ENCODE assay signal across 19 cellular contexts in the genomic region with DNA sequence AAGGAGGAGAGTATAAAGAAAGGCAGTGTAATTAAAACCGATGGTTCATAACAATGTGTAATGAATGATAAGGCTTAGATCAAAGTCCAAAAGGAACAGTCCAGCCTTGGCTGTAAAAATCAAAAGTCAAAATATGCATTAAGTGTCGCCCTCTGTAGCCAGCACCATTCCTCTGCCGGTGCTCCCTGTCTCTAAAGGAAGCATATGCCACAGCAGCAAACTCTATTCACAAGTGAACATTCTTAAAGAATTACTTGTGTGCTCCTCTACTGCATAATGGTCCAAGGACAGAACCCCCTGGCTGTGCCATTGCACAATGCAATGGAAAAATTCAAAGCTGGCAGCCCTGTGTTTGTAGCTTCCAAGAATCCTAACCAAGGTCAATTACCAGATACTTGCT. TPM values are rescaled to one million over a fixed set of nuclear protein-coding genes. Genes with fewer than 3 reads are reported as not detected.
DNase-seq lines count a peak whose midpoint lies in the region; TF ChIP-seq lines count a peak whose summit lies in the region.
"Had no signal": no experiment of that assay in that cellular context is flagged by ENCODE, and none has a peak within 500 bp of the region (broad histone marks: within the 10 kb centered on the region; RNA-seq: fewer than 3 reads in every experiment).

No MANE protein-coding gene starts in this region.

- no peak overlapping the region for H3K27ac Mint-ChIP-seq in HFFc6
- H3K27ac Mint-ChIP-seq: activated CD4-positive, alpha-beta T cell treated with anti-CD3 and anti-CD28 coated beads, Interleukin-2, amount 10 ng/mL, durations not matched to agents 7 days and 5 days; activated naive CD8-positive, alpha-beta T cell treated with anti-CD3 and anti-CD28 coated beads, Interleukin-2, amount 50 U/mL, for 24 hours; nephron progenitor cell had no signal

- H3K9me3 Mint-ChIP-seq in HFFc6: no peaks in the 10 kb centered on the region
- H3K9me3 Mint-ChIP-seq: activated CD4-positive, alpha-beta T cell treated with anti-CD3 and anti-CD28 coated beads, Interleukin-2, amount 10 ng/mL, durations not matched to agents 7 days and 5 days; activated naive CD8-positive, alpha-beta T cell treated with anti-CD3 and anti-CD28 coated beads, Interleukin-2, amount 50 U/mL, for 24 hours; central memory CD8-positive, alpha-beta T cell; nephron progenitor cell had no signal

- no peak overlapping the region for H3K4me3 ChIP-seq in astrocyte of the spinal cord (ENCODE audit: low read depth, low read length)
- no peak overlapping the region for H3K4me3 ChIP-seq in foreskin fibroblast (ENCODE audit: low read depth in 1 of 2, low read length in 2 of 2)
- H3K4me3 ChIP-seq: psoas muscle, thoracic aorta had no signal

- H3K4me1 Mint-ChIP-seq in HFFc6 (ENCODE audit: low read depth): no peaks in the 10 kb centered on the region
- H3K4me1 Mint-ChIP-seq: activated CD4-positive, alpha-beta T cell treated with anti-CD3 and anti-CD28 coated beads, Interleukin-2, amount 10 ng/mL, durations not matched to agents 7 days and 5 days; activated naive CD8-positive, alpha-beta T cell treated with anti-CD3 and anti-CD28 coated beads, Interleukin-2, amount 50 U/mL, for 24 hours; central memory CD8-positive, alpha-beta T cell had no signal

- TF ChIP-seq CTCF in astrocyte of the spinal cord (IDR thresholded peaks at IDR 0.05; ENCODE audit: low read depth, low read length): no peak
- TF ChIP-seq CTCF in foreskin fibroblast (IDR thresholded peaks at IDR 0.05; ENCODE audit: low read depth, low read length): no peak
- TF ChIP-seq CTCF in HFFc6 (IDR thresholded peaks at IDR 0.05): no peak

- no peak overlapping the region for H3K4me3 Mint-ChIP-seq in HFFc6
- H3K4me3 Mint-ChIP-seq: activated CD4-positive, alpha-beta T cell treated with anti-CD3 and anti-CD28 coated beads, Interleukin-2, amount 10 ng/mL, durations not matched to agents 7 days and 5 days; activated naive CD8-positive, alpha-beta T cell treated with anti-CD3 and anti-CD28 coated beads, Interleukin-2, amount 50 U/mL, for 24 hours; central memory CD8-positive, alpha-beta T cell; nephron progenitor cell had no signal

- no peaks in the 10 kb centered on the region for H3K36me3 Mint-ChIP-seq in HFFc6 (ENCODE audit: low read depth)

- peaks cover 1% of the 10 kb centered on the region; the same call in 1 of the 2 replicates for H3K27me3 Mint-ChIP-seq in HFFc6 (ENCODE audit: insufficient read depth)
- H3K27me3 Mint-ChIP-seq: activated naive CD8-positive, alpha-beta T cell treated with anti-CD3 and anti-CD28 coated beads, Interleukin-2, amount 50 U/mL, for 24 hours; central memory CD8-positive, alpha-beta T cell had no signal

- DNase-seq in HCEC 1CT (peak; percentile 35), astrocyte of the spinal cord (ENCODE audit: low read depth, low spot score) (peak; percentile 5), foreskin fibroblast (peak; percentile 40 to 64), stromal cell of bone marrow (ENCODE audit: low read depth) (peak; percentile 25), activated gamma-delta T cell (lab: John Stamatoyannopoulos, UW) (no peak), HFFc6 (no peak), NK-92 (lab: John Stamatoyannopoulos, UW; ENCODE audit: unreplicated experiment) (no peak)
- DNase-seq: activated CD4-positive, alpha-beta T cell treated with anti-CD3 and anti-CD28 coated beads, Interleukin-2, amount 10 ng/mL, durations not matched to agents 7 days and 5 days; activated naive CD8-positive, alpha-beta T cell treated with anti-CD3 and anti-CD28 coated beads, Interleukin-2, amount 50 U/mL, for 24 hours; BE2C; effector memory CD4-positive, alpha-beta T cell; midbrain; NCI-H526 treated with DMSO at 0.1 percent for 48 hours; nephron progenitor cell; SHP77 treated with DMSO at 0.1 percent for 48 hours; T-helper 1 cell had no signal

- in situ Hi-C loops in astrocyte of the spinal cord (cut with HindIII; ENCODE audit: low sequenced_read_pairs): no loop called here

RNA-seq across cellular contexts. Expression of a gene that starts 16.3 kb away (rescaled TPM):
- under 1 TPM; 0.17 to 0.66 (median 0.38) TPM for total RNA-seq in HFFc6 (2021; fragmentation: NEBNext Ultra II Directional; extraction: Animal tissue kit (Norgen Biotek cat#: 25700))

Comparison
In these comparisons a context has a peak if more than half of its experiments do, and no peak if none do; other contexts are left out.
1. DNase-seq: peak in HCEC 1CT (single experiment), astrocyte of the spinal cord (single experiment), foreskin fibroblast (2 of 2) and stromal cell of bone marrow (single experiment); none in activated gamma-delta T cell (single experiment), HFFc6 (single experiment) and NK-92 (single experiment).